ENCODE assay signal across 9 cellular contexts in genomic region chr2:37230581-37230980, GRCh38. TPM values are rescaled to one million over a fixed set of nuclear protein-coding genes. Genes with fewer than 3 reads are reported as not detected.
DNase-seq lines count a peak whose midpoint lies in the region; ATAC-seq and TF ChIP-seq lines count a peak whose summit lies in the region.
"Had no signal": no experiment of that assay in that cellular context is flagged by ENCODE, and none has a peak within 500 bp of the region (broad histone marks: within the 10 kb centered on the region; RNA-seq: fewer than 3 reads in every experiment).

No MANE protein-coding gene starts in this region.

- no peak overlapping the region for H3K27ac ChIP-seq in thymus (ENCODE audit: low read depth)

- peak; percentile 27 for ATAC-seq in SK-N-SH treated with all-trans-retinoic acid at 6 μM for 48 hours
- no peak for ATAC-seq in GM18502 (IDR thresholded peaks at IDR 0.05; ENCODE audit: poor library complexity, unreplicated experiment)

- H3K4me3 ChIP-seq in iPS-18c (ENCODE audit: insufficient read depth, low read depth, low read length), result peak overlapping the region; percentile 94
- H3K4me3 ChIP-seq in thymus (ENCODE audit: low read length), result peak overlapping the region; percentile 80

- DNase-seq in NCI-H2107 treated with DMSO at 0.1 percent for 48 hours (lab: John Stamatoyannopoulos, UW; ENCODE audit: unreplicated experiment) (peak; percentile 2), NCI-H2107 (lab: John Stamatoyannopoulos, UW) (no peak), cerebellum (ENCODE audit: low spot score) (no peak), globus pallidus (ENCODE audit: low spot score) (no peak)

- no peaks in the 10 kb centered on the region for H3K27me3 ChIP-seq in thymus (ENCODE audit: control insufficient read depth, insufficient read depth)

- H3K4me1 ChIP-seq in thymus (ENCODE audit: control insufficient read depth, insufficient read depth, low read length), result peaks cover 17% of the 10 kb centered on the region

- no peaks in the 10 kb centered on the region for H3K9me3 ChIP-seq in iPS-18c (ENCODE audit: control insufficient read depth, insufficient read depth, low read length)
- no peaks in the 10 kb centered on the region for H3K9me3 ChIP-seq in thymus (ENCODE audit: control insufficient read depth)

- peaks cover 20% of the 10 kb centered on the region for H3K36me3 ChIP-seq in thymus (ENCODE audit: control insufficient read depth, insufficient read depth)

- 2% methylated on average over 8 of the region's 8 CpGs for WGBS in thymus

TF ChIP-seq in SK-N-SH treated with all-trans-retinoic acid at 6 μM for 48 hours, 23 proteins besides CTCF, POLR2A, EP300 and RAD21:
- TF ChIP-seq CSRNP3 (CRISPR knock-in tag; IDR thresholded peaks at IDR 0.05) (no peak), OSR1 (CRISPR knock-in tag; IDR thresholded peaks at IDR 0.05) (no peak), SNAI2 (CRISPR knock-in tag; IDR thresholded peaks at IDR 0.05) (no peak), ISL1 (CRISPR knock-in tag; IDR thresholded peaks at IDR 0.05) (no peak)
TF ChIP-seq in SK-N-SH treated with all-trans-retinoic acid at 6 μM for 48 hours: peak in this region for 0.

RNA-seq across cellular contexts. Expression of gene CEBPZ, which starts 0.8 kb away (rescaled TPM):
- 107 TPM for polyA plus RNA-seq in thymus
- total RNA-seq in cerebellum, result 33.8 TPM

RNA-seq across cellular contexts. Expression of gene NDUFAF7, which starts 0.9 kb away (rescaled TPM):
- 26.9 TPM for polyA plus RNA-seq in thymus
- 41.0 TPM for total RNA-seq in cerebellum

RNA-seq across cellular contexts. Expression of gene CEBPZOS, which starts 34.3 kb away (rescaled TPM):
- polyA plus RNA-seq in thymus, result 50.4 TPM
- 23.5 TPM for total RNA-seq in cerebellum

RNA-seq across cellular contexts. Expression of gene SULT6B1, which starts 42.1 kb away (rescaled TPM):
- polyA plus RNA-seq in thymus, result not detected
- not detected for total RNA-seq in cerebellum
- total RNA-seq: naive thymus-derived CD8-positive, alpha-beta T cell had no signal
- polyA plus RNA-seq: naive thymus-derived CD8-positive, alpha-beta T cell had no signal
